In the genomic region with DNA sequence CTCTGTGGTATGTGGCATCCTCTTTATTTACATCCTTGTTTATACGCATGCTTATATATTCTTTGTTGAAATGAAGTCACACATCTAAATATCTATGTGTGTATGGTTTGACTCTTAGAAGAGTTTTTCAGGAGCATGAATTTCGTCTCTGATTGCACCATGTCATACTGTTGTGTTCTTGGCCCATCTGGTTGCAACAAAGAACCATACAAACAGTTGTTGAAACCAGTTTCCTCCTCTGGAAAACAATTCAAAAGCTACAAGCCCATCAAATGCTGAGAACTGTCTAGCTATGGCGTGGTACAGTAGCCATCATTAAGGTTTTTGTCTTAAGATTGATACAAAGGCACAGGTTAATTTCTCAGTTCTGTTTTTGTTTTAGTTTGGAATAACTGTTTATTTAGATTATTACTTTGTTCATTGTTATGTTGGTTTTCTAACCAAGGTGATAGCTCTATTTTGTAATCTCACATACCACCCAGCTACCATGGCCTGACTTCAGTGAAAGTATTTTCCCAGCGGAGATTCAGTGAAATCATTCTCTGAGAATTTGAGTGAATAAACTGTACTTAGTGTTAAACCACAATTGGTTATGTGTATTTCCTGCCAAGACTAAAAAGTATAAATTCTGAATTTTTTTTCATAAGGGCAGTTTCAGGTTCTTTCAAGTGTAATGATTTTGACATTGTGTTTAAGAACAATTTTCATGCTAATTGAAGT, we compare ENCODE assay signal across 24 cellular contexts.
DNase-seq lines count a peak whose midpoint lies in the region; TF ChIP-seq lines count a peak whose summit lies in the region.
"Had no signal": no experiment of that assay in that cellular context is flagged by ENCODE, and none has a peak within 500 bp of the region (broad histone marks: within the 10 kb centered on the region; RNA-seq: fewer than 3 reads in every experiment).

No MANE protein-coding gene starts in this region.

- H4K20me1 ChIP-seq in OCI-LY1 (ENCODE audit: insufficient read depth, low read length) (no peaks in the 10 kb centered on the region), fibroblast of lung (ENCODE audit: control insufficient read depth, extremely low read depth, insufficient read depth, low read length) (no peaks in the 10 kb centered on the region)

- H3K9me2 ChIP-seq in OCI-LY1 (ENCODE audit: low read depth, low read length): no peaks in the 10 kb centered on the region

- H3K4me1 Mint-ChIP-seq in CD4-positive, alpha-beta memory T cell: no peaks in the 10 kb centered on the region
- no peaks in the 10 kb centered on the region for H3K4me1 Mint-ChIP-seq in activated naive CD8-positive, alpha-beta T cell treated with anti-CD3 and anti-CD28 coated beads for 36 hours
- H3K4me1 Mint-ChIP-seq: activated CD4-positive, alpha-beta T cell treated with anti-CD3 and anti-CD28 coated beads for 36 hours; natural killer cell had no signal

- DNase-seq in EH (ENCODE audit: low read depth) (peak; percentile 52), fibroblast of lung (ENCODE audit: low read depth in 2 of 2) (peak; percentile 54 to 82), retinal pigment epithelial cell (ENCODE audit: low read depth) (peak; percentile 8), putamen (ENCODE audit: low spot score) (no peak), inferior parietal cortex (ENCODE audit: extremely low spot score) (no peak)
- DNase-seq in CD4-positive, alpha-beta memory T cell: no peak
- DNase-seq in activated naive CD8-positive, alpha-beta T cell treated with anti-CD3 and anti-CD28 coated beads for 36 hours: no peak
- DNase-seq: ACHN; activated CD4-positive, alpha-beta T cell treated with anti-CD3 and anti-CD28 coated beads for 36 hours; activated CD8-positive, alpha-beta memory T cell treated with anti-CD3 and anti-CD28 coated beads, Interleukin-2, amount 50 U/mL, for 4 hours; activated effector memory CD4-positive, alpha-beta T cell treated with anti-CD3 and anti-CD28 coated beads, Interleukin-2, amount 50 U/mL, for 16 hours; amygdala; cerebellar nuclear complex; DMS79 treated with DMSO at 0.1 percent for 48 hours; GOT3; Kasumi-1; natural killer cell; NCI-H1417 treated with DMSO at 0.1 percent for 48 hours; NCI-H524 treated with DMSO at 0.1 percent for 48 hours; stimulated activated CD8-positive, alpha-beta memory T cell treated with anti-CD3 and anti-CD28 coated beads, Interleukin-4, amount 100 ng/mL, for 48 hours; substantia nigra; uterus had no signal

- no peaks in the 10 kb centered on the region for H3K9me3 ChIP-seq in OCI-LY1 (ENCODE audit: low read length)
- no peaks in the 10 kb centered on the region for H3K9me3 ChIP-seq in fibroblast of lung (ENCODE audit: control insufficient read depth, insufficient read depth, low read depth, low read length)
- H3K9me3 ChIP-seq in CD4-positive, alpha-beta memory T cell (ENCODE audit: control insufficient read depth in 1 of 2, low read length in 2 of 2): no peaks in the 10 kb centered on the region
- H3K9me3 ChIP-seq: uterus had no signal

- H3K36me3 ChIP-seq in OCI-LY1 (ENCODE audit: insufficient read depth, low read length): peaks cover 56% of the 10 kb centered on the region
- no peaks in the 10 kb centered on the region for H3K36me3 ChIP-seq in fibroblast of lung (ENCODE audit: control insufficient read depth, insufficient read depth, low read length)
- H3K36me3 ChIP-seq in CD4-positive, alpha-beta memory T cell (ENCODE audit: insufficient read depth, low read length): no peaks in the 10 kb centered on the region
- H3K36me3 ChIP-seq: uterus had no signal

- H2AFZ ChIP-seq in OCI-LY1 (ENCODE audit: low read length): no peak overlapping the region
- no peak overlapping the region for H2AFZ ChIP-seq in fibroblast of lung (ENCODE audit: low read length)

- no peaks in the 10 kb centered on the region for H3F3A ChIP-seq in OCI-LY1 (ENCODE audit: insufficient read depth, low read length)

- peaks cover 0 to 5% (median 0%) of the 10 kb centered on the region in 8 donors for H3K9me3 Mint-ChIP-seq in CD4-positive, alpha-beta memory T cell
- H3K9me3 Mint-ChIP-seq in activated naive CD8-positive, alpha-beta T cell treated with anti-CD3 and anti-CD28 coated beads for 36 hours: no peaks in the 10 kb centered on the region

- H3K27me3 ChIP-seq in OCI-LY1 (ENCODE audit: insufficient read depth, low read length) (no peaks in the 10 kb centered on the region), fibroblast of lung (ENCODE audit: control insufficient read depth, insufficient read depth, low read length) (no peaks in the 10 kb centered on the region)
- no peaks in the 10 kb centered on the region for H3K27me3 ChIP-seq in CD4-positive, alpha-beta memory T cell (ENCODE audit: insufficient read depth, low read length)
- H3K27me3 ChIP-seq: uterus had no signal

- CTCF ChIA-PET in CD4-positive, alpha-beta memory T cell (lab: Charles Lee; ENCODE audit: partially characterized antibody): no interaction called here

- intact Hi-C loops in CD4-positive, alpha-beta memory T cell (cut with micrococcal nuclease): no loop called here

- H3K4me3 ChIP-seq in OCI-LY1 (ENCODE audit: low read depth, low read length, poor library complexity, severe bottlenecking): no peak overlapping the region
- no peak overlapping the region for H3K4me3 ChIP-seq in fibroblast of lung (replicated peaks in 1 of 4; ENCODE audit: control extremely low read depth in 1 of 4, insufficient read depth in 1 of 4, low read depth in 3 of 4, low read length in 4 of 4)
- no peak overlapping the region for H3K4me3 ChIP-seq in retinal pigment epithelial cell (ENCODE audit: low read length)
- H3K4me3 ChIP-seq in CD4-positive, alpha-beta memory T cell (ENCODE audit: low read length in 2 of 2): no peak overlapping the region
- H3K4me3 ChIP-seq: lung, uterus had no signal

- peak overlapping the region; percentile 41 for H3K4me2 ChIP-seq in OCI-LY1 (ENCODE audit: low read length)
- no peak overlapping the region for H3K4me2 ChIP-seq in fibroblast of lung (ENCODE audit: extremely low read depth, insufficient read depth, low read length)

- H3K27ac Mint-ChIP-seq in CD4-positive, alpha-beta memory T cell: no peak overlapping the region
- no peak overlapping the region for H3K27ac Mint-ChIP-seq in activated naive CD8-positive, alpha-beta T cell treated with anti-CD3 and anti-CD28 coated beads for 36 hours
- H3K27ac Mint-ChIP-seq: activated CD4-positive, alpha-beta T cell treated with anti-CD3 and anti-CD28 coated beads for 36 hours; natural killer cell had no signal

- POLR2A ChIA-PET in CD4-positive, alpha-beta memory T cell (lab: Charles Lee; ENCODE audit: partially characterized antibody): no interaction called here

- H3K4me1 ChIP-seq in OCI-LY1 (ENCODE audit: insufficient read depth, low read length, severe bottlenecking) (peaks cover 61% of the 10 kb centered on the region), fibroblast of lung (ENCODE audit: control insufficient read depth, extremely low read depth, insufficient read depth, low read length) (no peaks in the 10 kb centered on the region)
- H3K4me1 ChIP-seq in CD4-positive, alpha-beta memory T cell (ENCODE audit: insufficient read depth, low read length): no peaks in the 10 kb centered on the region
- H3K4me1 ChIP-seq: uterus had no signal

- H3K27ac ChIP-seq in OCI-LY1 (ENCODE audit: low read depth, low read length, poor library complexity, severe bottlenecking) (peak overlapping the region; percentile 78), fibroblast of lung (ENCODE audit: insufficient read depth, low read length) (no peak overlapping the region)
- H3K27ac ChIP-seq in CD4-positive, alpha-beta memory T cell (ENCODE audit: low read depth, low read length): no peak overlapping the region
- H3K27ac ChIP-seq: uterus had no signal

- H3K9ac ChIP-seq in OCI-LY1 (ENCODE audit: low read length): peak overlapping the region; percentile 14; the same call in 1 of the 2 replicates
- H3K9ac ChIP-seq in fibroblast of lung (ENCODE audit: insufficient read depth, low read length): no peak overlapping the region

- no peak overlapping the region for H3K4me3 Mint-ChIP-seq in CD4-positive, alpha-beta memory T cell
- H3K4me3 Mint-ChIP-seq in activated naive CD8-positive, alpha-beta T cell treated with anti-CD3 and anti-CD28 coated beads for 36 hours: no peak overlapping the region
- H3K4me3 Mint-ChIP-seq: activated CD4-positive, alpha-beta T cell treated with anti-CD3 and anti-CD28 coated beads for 36 hours; natural killer cell had no signal

- no peaks in the 10 kb centered on the region for H3K36me3 Mint-ChIP-seq in CD4-positive, alpha-beta memory T cell
- no peaks in the 10 kb centered on the region for H3K36me3 Mint-ChIP-seq in activated naive CD8-positive, alpha-beta T cell treated with anti-CD3 and anti-CD28 coated beads for 36 hours

- H3K79me2 ChIP-seq in OCI-LY1 (ENCODE audit: insufficient read depth, low read length): peaks cover 78% of the 10 kb centered on the region
- no peaks in the 10 kb centered on the region for H3K79me2 ChIP-seq in fibroblast of lung (ENCODE audit: control insufficient read depth, insufficient read depth, low read length)

- no peak for TF ChIP-seq CTCF in OCI-LY1 (IDR thresholded peaks at IDR 0.05; ENCODE audit: low read length)
- no peak for TF ChIP-seq CTCF in fibroblast of lung (conservative IDR thresholded peaks at IDR 0.05 in 1 of 2, IDR thresholded peaks at IDR 0.05 in 1 of 2; ENCODE audit: low read depth in 1 of 2, low read length in 2 of 2)
- no peak for TF ChIP-seq CTCF in retinal pigment epithelial cell (conservative IDR thresholded peaks at IDR 0.05; ENCODE audit: low read depth, low read length)

- H3K27me3 Mint-ChIP-seq in CD4-positive, alpha-beta memory T cell: no peaks in the 10 kb centered on the region
- peaks cover 3% of the 10 kb centered on the region for H3K27me3 Mint-ChIP-seq in activated naive CD8-positive, alpha-beta T cell treated with anti-CD3 and anti-CD28 coated beads for 36 hours
- H3K27me3 Mint-ChIP-seq: activated CD4-positive, alpha-beta T cell treated with anti-CD3 and anti-CD28 coated beads for 36 hours had no signal

Comparison
In these comparisons a context has a peak if more than half of its experiments do, and no peak if none do; other contexts are left out.
1. DNase-seq: peak in EH (single experiment), fibroblast of lung (2 of 2) and retinal pigment epithelial cell (single experiment); none in putamen (single experiment), CD4-positive, alpha-beta memory T cell (0 of 5), activated naive CD8-positive, alpha-beta T cell treated with anti-CD3 and anti-CD28 coated beads for 36 hours (single experiment) and inferior parietal cortex (single experiment).